In the genomic region with DNA sequence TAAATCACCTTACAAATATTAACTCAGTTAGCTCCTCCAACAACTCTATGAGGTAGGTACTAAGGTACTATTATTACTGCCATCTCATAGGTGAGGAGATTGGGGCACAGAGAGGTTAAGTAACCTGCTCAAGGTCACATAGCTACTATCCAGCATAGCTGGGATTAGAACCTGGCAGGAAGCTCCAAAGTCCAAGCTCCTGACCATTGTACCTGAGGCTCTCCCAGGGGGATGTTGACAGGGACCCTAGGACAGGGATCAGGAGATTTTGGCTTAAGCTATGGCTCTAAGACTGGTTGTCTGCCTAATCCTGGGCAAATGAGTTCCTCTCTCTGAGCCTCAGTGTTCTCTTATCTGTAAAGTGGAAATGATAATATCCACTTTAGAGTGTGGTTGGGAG, we compare ENCODE assay signal across 1 cellular context.
TF ChIP-seq lines count a peak whose summit lies in the region.

No MANE protein-coding gene starts in this region.

TF ChIP-seq in HepG2, 621 proteins besides CTCF, POLR2A, EP300 and RAD21 (continued from another document and continues in another):
- TF ChIP-seq, protein P1, sequence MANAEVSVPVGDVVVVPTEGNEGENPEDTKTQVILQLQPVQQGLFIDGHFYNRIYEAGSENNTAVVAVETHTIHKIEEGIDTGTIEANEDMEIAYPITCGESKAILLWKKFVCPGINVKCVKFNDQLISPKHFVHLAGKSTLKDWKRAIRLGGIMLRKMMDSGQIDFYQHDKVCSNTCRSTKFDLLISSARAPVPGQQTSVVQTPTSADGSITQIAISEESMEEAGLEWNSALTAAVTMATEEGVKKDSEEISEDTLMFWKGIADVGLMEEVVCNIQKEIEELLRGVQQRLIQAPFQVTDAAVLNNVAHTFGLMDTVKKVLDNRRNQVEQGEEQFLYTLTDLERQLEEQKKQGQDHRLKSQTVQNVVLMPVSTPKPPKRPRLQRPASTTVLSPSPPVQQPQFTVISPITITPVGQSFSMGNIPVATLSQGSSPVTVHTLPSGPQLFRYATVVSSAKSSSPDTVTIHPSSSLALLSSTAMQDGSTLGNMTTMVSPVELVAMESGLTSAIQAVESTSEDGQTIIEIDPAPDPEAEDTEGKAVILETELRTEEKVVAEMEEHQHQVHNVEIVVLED (CRISPR knock-in tag; IDR thresholded peaks at IDR 0.05; ENCODE audit: borderline replicate concordance) = no peak
- no peak for TF ChIP-seq HMG20B (CRISPR knock-in tag; conservative IDR thresholded peaks at IDR 0.05)
- TF ChIP-seq, protein P2, sequence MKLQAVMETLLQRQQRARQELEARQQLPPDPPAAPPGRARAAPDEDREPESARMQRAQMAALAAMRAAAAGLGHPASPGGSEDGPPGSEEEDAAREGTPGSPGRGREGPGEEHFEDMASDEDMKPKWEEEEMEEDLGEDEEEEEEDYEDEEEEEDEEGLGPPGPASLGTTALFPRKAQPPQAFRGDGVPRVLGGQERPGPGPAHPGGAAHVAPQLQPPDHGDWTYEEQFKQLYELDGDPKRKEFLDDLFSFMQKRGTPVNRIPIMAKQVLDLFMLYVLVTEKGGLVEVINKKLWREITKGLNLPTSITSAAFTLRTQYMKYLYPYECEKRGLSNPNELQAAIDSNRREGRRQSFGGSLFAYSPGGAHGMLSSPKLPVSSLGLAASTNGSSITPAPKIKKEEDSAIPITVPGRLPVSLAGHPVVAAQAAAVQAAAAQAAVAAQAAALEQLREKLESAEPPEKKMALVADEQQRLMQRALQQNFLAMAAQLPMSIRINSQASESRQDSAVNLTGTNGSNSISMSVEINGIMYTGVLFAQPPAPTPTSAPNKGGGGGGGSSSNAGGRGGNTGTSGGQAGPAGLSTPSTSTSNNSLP (IDR thresholded peaks at IDR 0.05; ENCODE audit: low read depth, low read length) = no peak
- TF ChIP-seq ZNF20 (CRISPR knock-in tag; IDR thresholded peaks at IDR 0.05) = no peak
- TF ChIP-seq ZMYM2 (CRISPR knock-in tag; IDR thresholded peaks at IDR 0.05) = peak; percentile 97
- no peak for TF ChIP-seq CREM (IDR thresholded peaks at IDR 0.05)
- TF ChIP-seq CREM (CRISPR knock-in tag; IDR thresholded peaks at IDR 0.05) = no peak
- TF ChIP-seq MATR3 (CRISPR knock-in tag; IDR thresholded peaks at IDR 0.05) = no peak
- no peak for TF ChIP-seq RARG (CRISPR knock-in tag; IDR thresholded peaks at IDR 0.05; ENCODE audit: low read depth)
- TF ChIP-seq KLF13 (CRISPR knock-in tag; IDR thresholded peaks at IDR 0.05) = no peak
- no peak for TF ChIP-seq ZNF432 (CRISPR knock-in tag; IDR thresholded peaks at IDR 0.05; ENCODE audit: borderline replicate concordance)
- no peak for TF ChIP-seq ZNF558 (CRISPR knock-in tag; IDR thresholded peaks at IDR 0.05; ENCODE audit: borderline replicate concordance)
- no peak for TF ChIP-seq TAF15 (IDR thresholded peaks at IDR 0.05; ENCODE audit: low read depth, low read length, poor library complexity, severe bottlenecking)
- no peak for TF ChIP-seq ZNF331 (CRISPR knock-in tag; IDR thresholded peaks at IDR 0.05)
- TF ChIP-seq, protein P3, sequence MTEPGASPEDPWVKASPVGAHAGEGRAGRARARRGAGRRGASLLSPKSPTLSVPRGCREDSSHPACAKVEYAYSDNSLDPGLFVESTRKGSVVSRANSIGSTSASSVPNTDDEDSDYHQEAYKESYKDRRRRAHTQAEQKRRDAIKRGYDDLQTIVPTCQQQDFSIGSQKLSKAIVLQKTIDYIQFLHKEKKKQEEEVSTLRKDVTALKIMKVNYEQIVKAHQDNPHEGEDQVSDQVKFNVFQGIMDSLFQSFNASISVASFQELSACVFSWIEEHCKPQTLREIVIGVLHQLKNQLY (CRISPR knock-in tag; IDR thresholded peaks at IDR 0.05) = no peak
- TF ChIP-seq ZNF839 (CRISPR knock-in tag; IDR thresholded peaks at IDR 0.05; ENCODE audit: borderline replicate concordance) = no peak
- TF ChIP-seq, protein P4, sequence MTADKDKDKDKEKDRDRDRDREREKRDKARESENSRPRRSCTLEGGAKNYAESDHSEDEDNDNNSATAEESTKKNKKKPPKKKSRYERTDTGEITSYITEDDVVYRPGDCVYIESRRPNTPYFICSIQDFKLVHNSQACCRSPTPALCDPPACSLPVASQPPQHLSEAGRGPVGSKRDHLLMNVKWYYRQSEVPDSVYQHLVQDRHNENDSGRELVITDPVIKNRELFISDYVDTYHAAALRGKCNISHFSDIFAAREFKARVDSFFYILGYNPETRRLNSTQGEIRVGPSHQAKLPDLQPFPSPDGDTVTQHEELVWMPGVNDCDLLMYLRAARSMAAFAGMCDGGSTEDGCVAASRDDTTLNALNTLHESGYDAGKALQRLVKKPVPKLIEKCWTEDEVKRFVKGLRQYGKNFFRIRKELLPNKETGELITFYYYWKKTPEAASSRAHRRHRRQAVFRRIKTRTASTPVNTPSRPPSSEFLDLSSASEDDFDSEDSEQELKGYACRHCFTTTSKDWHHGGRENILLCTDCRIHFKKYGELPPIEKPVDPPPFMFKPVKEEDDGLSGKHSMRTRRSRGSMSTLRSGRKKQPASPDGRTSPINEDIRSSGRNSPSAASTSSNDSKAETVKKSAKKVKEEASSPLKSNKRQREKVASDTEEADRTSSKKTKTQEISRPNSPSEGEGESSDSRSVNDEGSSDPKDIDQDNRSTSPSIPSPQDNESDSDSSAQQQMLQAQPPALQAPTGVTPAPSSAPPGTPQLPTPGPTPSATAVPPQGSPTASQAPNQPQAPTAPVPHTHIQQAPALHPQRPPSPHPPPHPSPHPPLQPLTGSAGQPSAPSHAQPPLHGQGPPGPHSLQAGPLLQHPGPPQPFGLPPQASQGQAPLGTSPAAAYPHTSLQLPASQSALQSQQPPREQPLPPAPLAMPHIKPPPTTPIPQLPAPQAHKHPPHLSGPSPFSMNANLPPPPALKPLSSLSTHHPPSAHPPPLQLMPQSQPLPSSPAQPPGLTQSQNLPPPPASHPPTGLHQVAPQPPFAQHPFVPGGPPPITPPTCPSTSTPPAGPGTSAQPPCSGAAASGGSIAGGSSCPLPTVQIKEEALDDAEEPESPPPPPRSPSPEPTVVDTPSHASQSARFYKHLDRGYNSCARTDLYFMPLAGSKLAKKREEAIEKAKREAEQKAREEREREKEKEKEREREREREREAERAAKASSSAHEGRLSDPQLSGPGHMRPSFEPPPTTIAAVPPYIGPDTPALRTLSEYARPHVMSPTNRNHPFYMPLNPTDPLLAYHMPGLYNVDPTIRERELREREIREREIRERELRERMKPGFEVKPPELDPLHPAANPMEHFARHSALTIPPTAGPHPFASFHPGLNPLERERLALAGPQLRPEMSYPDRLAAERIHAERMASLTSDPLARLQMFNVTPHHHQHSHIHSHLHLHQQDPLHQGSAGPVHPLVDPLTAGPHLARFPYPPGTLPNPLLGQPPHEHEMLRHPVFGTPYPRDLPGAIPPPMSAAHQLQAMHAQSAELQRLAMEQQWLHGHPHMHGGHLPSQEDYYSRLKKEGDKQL (CRISPR knock-in tag; IDR thresholded peaks at IDR 0.05; ENCODE audit: low read depth) = no peak
- TF ChIP-seq PHF5A (CRISPR knock-in tag; IDR thresholded peaks at IDR 0.05; ENCODE audit: low read depth, unreplicated experiment) = no peak
- TF ChIP-seq, protein P5, sequence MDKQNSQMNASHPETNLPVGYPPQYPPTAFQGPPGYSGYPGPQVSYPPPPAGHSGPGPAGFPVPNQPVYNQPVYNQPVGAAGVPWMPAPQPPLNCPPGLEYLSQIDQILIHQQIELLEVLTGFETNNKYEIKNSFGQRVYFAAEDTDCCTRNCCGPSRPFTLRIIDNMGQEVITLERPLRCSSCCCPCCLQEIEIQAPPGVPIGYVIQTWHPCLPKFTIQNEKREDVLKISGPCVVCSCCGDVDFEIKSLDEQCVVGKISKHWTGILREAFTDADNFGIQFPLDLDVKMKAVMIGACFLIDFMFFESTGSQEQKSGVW (CRISPR knock-in tag; IDR thresholded peaks at IDR 0.05; ENCODE audit: borderline replicate concordance) = no peak
- TF ChIP-seq, protein P6, sequence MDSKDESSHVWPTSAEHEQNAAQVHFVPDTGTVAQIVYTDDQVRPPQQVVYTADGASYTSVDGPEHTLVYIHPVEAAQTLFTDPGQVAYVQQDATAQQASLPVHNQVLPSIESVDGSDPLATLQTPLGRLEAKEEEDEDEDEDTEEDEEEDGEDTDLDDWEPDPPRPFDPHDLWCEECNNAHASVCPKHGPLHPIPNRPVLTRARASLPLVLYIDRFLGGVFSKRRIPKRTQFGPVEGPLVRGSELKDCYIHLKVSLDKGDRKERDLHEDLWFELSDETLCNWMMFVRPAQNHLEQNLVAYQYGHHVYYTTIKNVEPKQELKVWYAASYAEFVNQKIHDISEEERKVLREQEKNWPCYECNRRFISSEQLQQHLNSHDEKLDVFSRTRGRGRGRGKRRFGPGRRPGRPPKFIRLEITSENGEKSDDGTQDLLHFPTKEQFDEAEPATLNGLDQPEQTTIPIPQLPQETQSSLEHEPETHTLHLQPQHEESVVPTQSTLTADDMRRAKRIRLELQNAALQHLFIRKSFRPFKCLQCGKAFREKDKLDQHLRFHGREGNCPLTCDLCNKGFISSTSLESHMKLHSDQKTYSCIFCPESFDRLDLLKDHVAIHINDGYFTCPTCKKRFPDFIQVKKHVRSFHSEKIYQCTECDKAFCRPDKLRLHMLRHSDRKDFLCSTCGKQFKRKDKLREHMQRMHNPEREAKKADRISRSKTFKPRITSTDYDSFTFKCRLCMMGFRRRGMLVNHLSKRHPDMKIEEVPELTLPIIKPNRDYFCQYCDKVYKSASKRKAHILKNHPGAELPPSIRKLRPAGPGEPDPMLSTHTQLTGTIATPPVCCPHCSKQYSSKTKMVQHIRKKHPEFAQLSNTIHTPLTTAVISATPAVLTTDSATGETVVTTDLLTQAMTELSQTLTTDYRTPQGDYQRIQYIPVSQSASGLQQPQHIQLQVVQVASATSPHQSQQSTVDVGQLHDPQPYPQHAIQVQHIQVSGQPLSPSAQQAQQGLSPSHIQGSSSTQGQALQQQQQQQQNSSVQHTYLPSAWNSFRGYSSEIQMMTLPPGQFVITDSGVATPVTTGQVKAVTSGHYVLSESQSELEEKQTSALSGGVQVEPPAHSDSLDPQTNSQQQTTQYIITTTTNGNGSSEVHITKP (CRISPR knock-in tag; IDR thresholded peaks at IDR 0.05; ENCODE audit: low read depth) = no peak
- TF ChIP-seq ZNF382 (CRISPR knock-in tag; IDR thresholded peaks at IDR 0.05; ENCODE audit: borderline replicate concordance) = no peak
- no peak for TF ChIP-seq THAP11 (CRISPR knock-in tag; IDR thresholded peaks at IDR 0.05)
- TF ChIP-seq RCOR2 (CRISPR knock-in tag; IDR thresholded peaks at IDR 0.05) = peak; percentile 93
- peak; percentile 97 for TF ChIP-seq REPIN1 (CRISPR knock-in tag; IDR thresholded peaks at IDR 0.05; ENCODE audit: borderline replicate concordance, low read depth)
- TF ChIP-seq MIER3 (CRISPR knock-in tag; IDR thresholded peaks at IDR 0.05; ENCODE audit: borderline replicate concordance) = 0 out of 2 replicates have a peak, but pooled peaks have one; percentile 45
- TF ChIP-seq ZSCAN30 (CRISPR knock-in tag; IDR thresholded peaks at IDR 0.05) = no peak
- TF ChIP-seq NONO (IDR thresholded peaks at IDR 0.05) = no peak
- TF ChIP-seq NONO (CRISPR knock-in tag; conservative IDR thresholded peaks at IDR 0.05) = peak; percentile 32; the same call in 1 of the 2 replicates
- TF ChIP-seq ZNF781 (CRISPR knock-in tag; IDR thresholded peaks at IDR 0.05; ENCODE audit: borderline replicate concordance, not compliant biosample characterization) = no peak
- TF ChIP-seq NCOA5 (CRISPR knock-in tag; IDR thresholded peaks at IDR 0.05) = no peak
- TF ChIP-seq ZNF768 (CRISPR knock-in tag; IDR thresholded peaks at IDR 0.05) = peak; percentile 94; the same call in 1 of the 2 replicates
- TF ChIP-seq PTBP1 (IDR thresholded peaks at IDR 0.05; ENCODE audit: low read depth, low read length, poor library complexity, severe bottlenecking) = no peak
- peak; percentile 17; the same call in 1 of the 2 replicates for TF ChIP-seq ZSCAN25 (CRISPR knock-in tag; IDR thresholded peaks at IDR 0.05)
- no peak for TF ChIP-seq FOXJ3 (CRISPR knock-in tag; IDR thresholded peaks at IDR 0.05; ENCODE audit: borderline replicate concordance)
- TF ChIP-seq, protein P7, sequence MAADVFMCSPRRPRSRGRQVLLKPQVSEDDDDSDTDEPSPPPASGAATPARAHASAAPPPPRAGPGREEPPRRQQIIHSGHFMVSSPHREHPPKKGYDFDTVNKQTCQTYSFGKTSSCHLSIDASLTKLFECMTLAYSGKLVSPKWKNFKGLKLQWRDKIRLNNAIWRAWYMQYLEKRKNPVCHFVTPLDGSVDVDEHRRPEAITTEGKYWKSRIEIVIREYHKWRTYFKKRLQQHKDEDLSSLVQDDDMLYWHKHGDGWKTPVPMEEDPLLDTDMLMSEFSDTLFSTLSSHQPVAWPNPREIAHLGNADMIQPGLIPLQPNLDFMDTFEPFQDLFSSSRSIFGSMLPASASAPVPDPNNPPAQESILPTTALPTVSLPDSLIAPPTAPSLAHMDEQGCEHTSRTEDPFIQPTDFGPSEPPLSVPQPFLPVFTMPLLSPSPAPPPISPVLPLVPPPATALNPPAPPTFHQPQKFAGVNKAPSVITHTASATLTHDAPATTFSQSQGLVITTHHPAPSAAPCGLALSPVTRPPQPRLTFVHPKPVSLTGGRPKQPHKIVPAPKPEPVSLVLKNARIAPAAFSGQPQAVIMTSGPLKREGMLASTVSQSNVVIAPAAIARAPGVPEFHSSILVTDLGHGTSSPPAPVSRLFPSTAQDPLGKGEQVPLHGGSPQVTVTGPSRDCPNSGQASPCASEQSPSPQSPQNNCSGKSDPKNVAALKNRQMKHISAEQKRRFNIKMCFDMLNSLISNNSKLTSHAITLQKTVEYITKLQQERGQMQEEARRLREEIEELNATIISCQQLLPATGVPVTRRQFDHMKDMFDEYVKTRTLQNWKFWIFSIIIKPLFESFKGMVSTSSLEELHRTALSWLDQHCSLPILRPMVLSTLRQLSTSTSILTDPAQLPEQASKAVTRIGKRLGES (CRISPR knock-in tag; IDR thresholded peaks at IDR 0.05; ENCODE audit: borderline replicate concordance) = no peak
- TF ChIP-seq, protein P8, sequence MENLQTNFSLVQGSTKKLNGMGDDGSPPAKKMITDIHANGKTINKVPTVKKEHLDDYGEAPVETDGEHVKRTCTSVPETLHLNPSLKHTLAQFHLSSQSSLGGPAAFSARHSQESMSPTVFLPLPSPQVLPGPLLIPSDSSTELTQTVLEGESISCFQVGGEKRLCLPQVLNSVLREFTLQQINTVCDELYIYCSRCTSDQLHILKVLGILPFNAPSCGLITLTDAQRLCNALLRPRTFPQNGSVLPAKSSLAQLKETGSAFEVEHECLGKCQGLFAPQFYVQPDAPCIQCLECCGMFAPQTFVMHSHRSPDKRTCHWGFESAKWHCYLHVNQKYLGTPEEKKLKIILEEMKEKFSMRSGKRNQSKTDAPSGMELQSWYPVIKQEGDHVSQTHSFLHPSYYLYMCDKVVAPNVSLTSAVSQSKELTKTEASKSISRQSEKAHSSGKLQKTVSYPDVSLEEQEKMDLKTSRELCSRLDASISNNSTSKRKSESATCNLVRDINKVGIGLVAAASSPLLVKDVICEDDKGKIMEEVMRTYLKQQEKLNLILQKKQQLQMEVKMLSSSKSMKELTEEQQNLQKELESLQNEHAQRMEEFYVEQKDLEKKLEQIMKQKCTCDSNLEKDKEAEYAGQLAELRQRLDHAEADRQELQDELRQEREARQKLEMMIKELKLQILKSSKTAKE (CRISPR knock-in tag; IDR thresholded peaks at IDR 0.05; ENCODE audit: borderline replicate concordance) = no peak
- no peak for TF ChIP-seq GFI1 (CRISPR knock-in tag; IDR thresholded peaks at IDR 0.05; ENCODE audit: borderline replicate concordance)
- TF ChIP-seq DMAP1 (CRISPR knock-in tag; IDR thresholded peaks at IDR 0.05) = no peak
- no peak for TF ChIP-seq NFIB (CRISPR knock-in tag; IDR thresholded peaks at IDR 0.05; ENCODE audit: borderline replicate concordance)
- TF ChIP-seq ZNF317 (CRISPR knock-in tag; IDR thresholded peaks at IDR 0.05) = no peak
